24 cellular contexts compared by ENCODE assay signal in the genomic region with DNA sequence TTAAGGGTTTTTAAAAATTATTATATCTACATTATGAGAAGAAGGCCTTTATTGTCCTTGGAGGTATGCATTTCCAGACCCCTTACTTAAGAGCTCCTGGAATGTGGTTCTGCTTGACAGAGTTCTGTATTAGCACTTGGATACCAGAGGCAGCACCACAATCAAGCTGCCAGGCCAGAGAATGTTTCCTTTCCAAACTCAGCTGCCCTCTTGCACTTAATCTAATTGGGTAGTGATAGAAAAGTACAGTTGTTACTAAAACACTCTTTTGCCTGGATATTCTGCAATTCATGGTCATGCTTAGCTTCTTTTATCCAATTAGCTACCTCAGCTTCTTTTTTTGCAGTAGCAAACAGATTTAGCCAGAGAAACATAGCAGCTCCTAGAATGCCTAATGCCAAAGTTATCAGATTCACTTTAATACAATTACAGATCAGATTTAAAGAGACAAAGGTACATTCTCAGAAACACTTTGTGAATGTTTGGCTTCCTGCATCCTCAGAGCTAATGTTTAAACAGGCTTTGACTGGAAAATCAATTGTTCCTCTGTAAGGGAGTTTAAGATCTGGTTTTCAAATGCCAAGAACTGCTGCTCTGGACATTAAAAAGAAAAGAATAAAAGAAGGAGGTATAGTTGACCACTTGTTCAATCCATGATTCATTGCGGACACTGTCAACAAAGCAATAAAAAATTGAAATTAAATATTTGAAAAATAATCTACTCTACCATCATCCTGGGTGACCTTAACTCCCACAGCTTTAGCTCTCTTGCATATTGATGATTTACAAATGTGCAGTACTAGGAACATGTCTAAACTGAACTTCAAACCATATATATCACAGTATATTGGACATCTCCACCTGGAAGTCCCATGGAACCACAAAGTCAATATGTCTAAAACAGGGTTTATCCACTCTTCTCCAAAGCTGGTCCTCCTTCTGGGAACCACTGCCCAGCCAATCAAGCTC. TPM values are rescaled to one million over a fixed set of nuclear protein-coding genes. Genes with fewer than 3 reads are reported as not detected.
DNase-seq lines count a peak whose midpoint lies in the region; ATAC-seq and TF ChIP-seq lines count a peak whose summit lies in the region.
"Had no signal": no experiment of that assay in that cellular context is flagged by ENCODE, and none has a peak within 500 bp of the region (broad histone marks: within the 10 kb centered on the region; RNA-seq: fewer than 3 reads in every experiment).

No MANE protein-coding gene starts in this region.

- DNase-seq in DMS79 treated with DMSO at 0.1 percent for 48 hours (lab: John Stamatoyannopoulos, UW) (peak; percentile 47), SK-N-SH (no peak), kidney epithelial cell (ENCODE audit: low read depth) (peak; percentile 35), GM13977 (ENCODE audit: low spot score) (no peak)
- DNase-seq in stimulated activated CD4-positive, alpha-beta T cell treated with anti-CD3 and anti-CD28 coated beads, Interleukin-4, amount 100 ng/mL, for 1 hour = no peak
- no peak for DNase-seq in activated CD8-positive, alpha-beta memory T cell treated with anti-CD3 and anti-CD28 coated beads, Interleukin-2, amount 50 U/mL, for 48 hours
- DNase-seq: activated CD4-positive, alpha-beta T cell treated with anti-CD3 and anti-CD28 coated beads for 4 hours; CD4-positive, alpha-beta T cell; effector memory CD4-positive, alpha-beta T cell; esophagus squamous epithelium; glutamatergic neuron; H9; left ventricle myocardium superior; NCI-H1092; NCI-H2029 treated with DMSO at 0.1 percent for 48 hours; NCI-H510A treated with DMSO at 0.1 percent for 48 hours had no signal

- peaks cover 0 to 5% of the 10 kb centered on the region in 2 experiments; a peak in 2 of 4 replicates for H3K4me1 ChIP-seq in SK-N-SH (ENCODE audit: control insufficient read depth in 1 of 2, insufficient read depth in 2 of 2, low read depth in 1 of 2, low read length in 1 of 2)
- H3K4me1 ChIP-seq in parathyroid adenoma = peaks cover 44% of the 10 kb centered on the region
- H3K4me1 ChIP-seq: esophagus squamous epithelium had no signal

- no peaks in the 10 kb centered on the region for H3K27me3 ChIP-seq in SK-N-SH (ENCODE audit: insufficient read depth)
- no peaks in the 10 kb centered on the region for H3K27me3 ChIP-seq in kidney epithelial cell (ENCODE audit: control insufficient read depth, insufficient read depth, low read length)
- no peaks in the 10 kb centered on the region for H3K27me3 ChIP-seq in parathyroid adenoma (ENCODE audit: control insufficient read depth, insufficient read depth, low read length)
- H3K27me3 ChIP-seq: esophagus squamous epithelium had no signal

- H3K4me3 ChIP-seq in SK-N-SH (ENCODE audit: low read depth in 2 of 2, low read length in 1 of 2) (no peak overlapping the region), kidney epithelial cell (ENCODE audit: low read depth, low read length) (no peak overlapping the region), parathyroid adenoma (ENCODE audit: low read depth, low read length) (no peak overlapping the region)
- H3K4me3 ChIP-seq: esophagus squamous epithelium, thoracic aorta had no signal

- ATAC-seq in HG03521 (IDR thresholded peaks at IDR 0.05; ENCODE audit: unreplicated experiment) = no peak
- ATAC-seq: activated naive CD4-positive, alpha-beta T cell treated with anti-CD3 and anti-CD28 coated beads, Interleukin-2, amount 50 U/mL, for 72 hours; left ventricle myocardium superior; sciatic nerve; stimulated activated memory B cell treated with anti-CD40 and anti-IgM and Interleukin-4, amounts not matched to agents 10 μg/mL and 1 μg/mL and 100 μg/mL, for 72 hours had no signal

- H4K20me1 ChIP-seq in SK-N-SH (ENCODE audit: insufficient read depth) = no peaks in the 10 kb centered on the region

- in situ Hi-C loops in GM13977 (cut with MboI; ENCODE audit: low pct_unique_long_range_greater_than_20kb, low sequenced_read_pairs, unreplicated experiment) = no loop called here

- TF ChIP-seq CTCF in SK-N-SH (IDR thresholded peaks at IDR 0.05) (no peak), kidney epithelial cell (IDR thresholded peaks at IDR 0.05; ENCODE audit: insufficient read depth, low read length, poor library complexity, severe bottlenecking) (no peak), parathyroid adenoma (IDR thresholded peaks at IDR 0.05) (no peak), GM13977 (IDR thresholded peaks at IDR 0.05; ENCODE audit: extremely low read depth, insufficient read depth, missing control alignments) (no peak)

- TF ChIP-seq EP300 in SK-N-SH (IDR thresholded peaks at IDR 0.05; ENCODE audit: borderline replicate concordance in 1 of 2, low read depth in 1 of 2, low read length in 1 of 2) = no peak

- H3K9me3 ChIP-seq in SK-N-SH (no peaks in the 10 kb centered on the region), parathyroid adenoma (ENCODE audit: control insufficient read depth, low read length) (no peaks in the 10 kb centered on the region)
- H3K9me3 ChIP-seq: esophagus squamous epithelium, thoracic aorta had no signal

- H3F3A ChIP-seq in SK-N-SH (replicated peaks; ENCODE audit: insufficient read depth) = no peaks in the 10 kb centered on the region

- H3K9ac ChIP-seq in SK-N-SH = no peak overlapping the region
- H3K9ac ChIP-seq in parathyroid adenoma = no peak overlapping the region

- H3K36me3 ChIP-seq in SK-N-SH (replicated peaks in 1 of 2; ENCODE audit: control insufficient read depth in 1 of 2, insufficient read depth in 2 of 2, low read length in 1 of 2) (no peaks in the 10 kb centered on the region), kidney epithelial cell (ENCODE audit: control insufficient read depth, insufficient read depth, low read length) (no peaks in the 10 kb centered on the region), parathyroid adenoma (ENCODE audit: control insufficient read depth, insufficient read depth, low read length) (no peaks in the 10 kb centered on the region)
- H3K36me3 ChIP-seq: esophagus squamous epithelium, thoracic aorta had no signal

- no peaks in the 10 kb centered on the region for H3K9me2 ChIP-seq in SK-N-SH

- CTCF ChIA-PET in SK-N-SH (lab: Yijun Ruan, JAX) = interaction anchor here (1.2 kb wide), 1 partner anchor 56 kb away, joined by 3 read pairs; no protein-coding TSS in a partner anchor

- POLR2A ChIA-PET in SK-N-SH (lab: Yijun Ruan, JAX) = no interaction called here

- no peak overlapping the region for H3K4me2 ChIP-seq in SK-N-SH
- H3K4me2 ChIP-seq in parathyroid adenoma (ENCODE audit: low read length) = peak overlapping the region; percentile 14

- H2AFZ ChIP-seq in SK-N-SH (ENCODE audit: low read depth) (no peak overlapping the region), parathyroid adenoma (peak overlapping the region; percentile 36)

- TF ChIP-seq RAD21 in SK-N-SH (IDR thresholded peaks at IDR 0.05; ENCODE audit: low read length) = peak; percentile 9; the same call in 1 of the 2 replicates

- H3K27ac ChIP-seq in SK-N-SH (ENCODE audit: low read depth in 2 of 2, low read length in 1 of 2) (no peak overlapping the region; a peak in 1 of 4 replicates), parathyroid adenoma (peak overlapping the region; percentile 68)
- H3K27ac ChIP-seq: esophagus squamous epithelium, thoracic aorta had no signal

- H3K79me2 ChIP-seq in SK-N-SH (ENCODE audit: insufficient read depth) = no peaks in the 10 kb centered on the region
- H3K79me2 ChIP-seq in parathyroid adenoma = no peaks in the 10 kb centered on the region

- 70% methylated on average over 1 of the region's 1 CpG for WGBS in SK-N-SH (ENCODE audit: low lambda C conversion rate)

TF ChIP-seq in SK-N-SH, 30 proteins besides CTCF, POLR2A, EP300 and RAD21:
- TF ChIP-seq GATA2 (CRISPR knock-in tag; IDR thresholded peaks at IDR 0.05) (0 out of 2 replicates have a peak, but pooled peaks have one; percentile 12), RCOR1 (IDR thresholded peaks at IDR 0.05; ENCODE audit: low read length) (0 out of 2 replicates have a peak, but pooled peaks have one; percentile 7), ZBTB33 (IDR thresholded peaks at IDR 0.05; ENCODE audit: borderline replicate concordance, low read depth) (no peak)

RNA-seq across cellular contexts. Expression of gene NOSTRIN, which starts 12.8 kb away (rescaled TPM):
- not detected in 2 replicates for polyA plus RNA-seq in SK-N-SH (2012; rRNA removed)
- polyA plus RNA-seq in SK-N-SH (2012; cell fraction: cytosol; rRNA removed) = not detected in 2 replicates
- not detected in 2 replicates for polyA plus RNA-seq in SK-N-SH (2012; cell fraction: nucleus; rRNA removed)
- total RNA-seq in kidney epithelial cell = 0.42 and 0.89 TPM in 2 replicates
- total RNA-seq: activated naive CD4-positive, alpha-beta T cell treated with anti-CD3 and anti-CD28 coated beads, Interleukin-2, amount 50 U/mL, for 72 hours; activated T-helper 1 cell treated with anti-CD3 and anti-CD28 coated beads, Interleukin-12 subunit alpha, Interleukin-12 subunit beta, Interleukin-2, Interleukin-4 antibody, amounts not matched to agents 30 ng/mL and 10 ng/mL and 1 ng/mL, durations not matched to agents 14 hours and 24 hours and 36 hours; H9; LHCN-M2 had no signal

Comparison
In these comparisons a context has a peak if more than half of its experiments do, and no peak if none do; other contexts are left out.
1. DNase-seq: peak in DMS79 treated with DMSO at 0.1 percent for 48 hours (single experiment) and kidney epithelial cell (single experiment); none in SK-N-SH (single experiment), GM13977 (single experiment), stimulated activated CD4-positive, alpha-beta T cell treated with anti-CD3 and anti-CD28 coated beads, Interleukin-4, amount 100 ng/mL, for 1 hour (single experiment) and activated CD8-positive, alpha-beta memory T cell treated with anti-CD3 and anti-CD28 coated beads, Interleukin-2, amount 50 U/mL, for 48 hours (single experiment).